Comparison of ENCODE assay signal across 8 cellular contexts in the genomic region with DNA sequence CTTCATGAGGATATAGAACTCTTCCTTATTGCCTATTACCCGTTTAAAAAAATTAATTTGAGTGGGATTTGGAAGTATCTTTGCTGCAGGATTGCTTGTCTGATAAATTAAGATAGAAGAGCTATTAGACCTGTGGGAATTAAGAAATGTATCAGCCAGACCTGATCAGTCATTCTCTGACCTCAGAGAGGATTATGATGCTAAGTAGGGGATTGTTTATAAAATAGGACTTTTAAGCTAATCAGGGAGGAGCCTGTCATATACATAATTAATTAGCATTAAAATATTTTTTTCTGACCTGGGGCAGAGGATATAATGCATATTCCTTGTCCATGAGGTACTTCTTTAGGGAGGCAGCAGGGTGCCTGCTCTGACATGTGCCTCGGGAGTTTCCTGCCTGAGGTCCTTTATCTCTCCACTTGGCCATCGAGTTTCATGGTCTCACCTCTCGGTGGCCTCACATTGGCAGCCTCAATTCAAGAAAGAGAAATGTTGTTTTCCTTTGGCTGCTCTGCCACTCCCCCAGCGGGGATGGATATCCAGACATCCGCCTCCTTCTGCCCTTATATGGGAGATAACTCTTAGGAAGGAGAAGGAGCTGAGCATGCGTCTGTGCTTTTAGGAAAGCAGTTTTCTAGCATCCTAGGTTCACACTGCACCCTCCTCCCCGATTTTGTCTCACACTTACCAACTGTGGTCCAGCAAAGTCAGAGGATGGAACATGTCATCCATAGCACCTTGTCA. TPM values are rescaled to one million over a fixed set of nuclear protein-coding genes. Genes with fewer than 3 reads are reported as not detected.
DNase-seq lines count a peak whose midpoint lies in the region; ATAC-seq and TF ChIP-seq lines count a peak whose summit lies in the region.

No MANE protein-coding gene starts in this region.

- peaks cover 42% of the 10 kb centered on the region for H3K27me3 Mint-ChIP-seq in stimulated activated memory B cell treated with anti-CD40 and anti-IgM and Interleukin-4, amounts not matched to agents 10 μg/mL and 1 μg/mL and 100 μg/mL, for 72 hours

- H3K4me1 Mint-ChIP-seq in stimulated activated memory B cell treated with anti-CD40 and anti-IgM and Interleukin-4, amounts not matched to agents 10 μg/mL and 1 μg/mL and 100 μg/mL, for 72 hours = peaks cover 8% of the 10 kb centered on the region

- peak overlapping the region; percentile 54; the same call in 1 of the 2 replicates for H3K4me3 ChIP-seq in DOHH2 (ENCODE audit: low read length)
- peak overlapping the region; percentile 53 for H3K4me3 ChIP-seq in NT2/D1 (ENCODE audit: insufficient read length, low read depth)
- peak overlapping the region; percentile 56 for H3K4me3 ChIP-seq in kidney epithelial cell (ENCODE audit: low read depth, low read length)

- H3K9me3 Mint-ChIP-seq in stimulated activated memory B cell treated with anti-CD40 and anti-IgM and Interleukin-4, amounts not matched to agents 10 μg/mL and 1 μg/mL and 100 μg/mL, for 72 hours = no peaks in the 10 kb centered on the region

- H3K27me3 ChIP-seq in DOHH2 (ENCODE audit: control insufficient read depth, low read length) (peaks cover 10% of the 10 kb centered on the region), NT2/D1 (ENCODE audit: insufficient read depth, insufficient read length) (no peaks in the 10 kb centered on the region), kidney epithelial cell (ENCODE audit: control insufficient read depth, insufficient read depth, low read length) (no peaks in the 10 kb centered on the region)

- no peaks in the 10 kb centered on the region for H3K79me2 ChIP-seq in DOHH2 (ENCODE audit: control insufficient read depth, low read length)

- H3K9ac ChIP-seq in NT2/D1 (ENCODE audit: insufficient read length, low read depth) = peak overlapping the region; percentile 72

- H3K27ac Mint-ChIP-seq in stimulated activated memory B cell treated with anti-CD40 and anti-IgM and Interleukin-4, amounts not matched to agents 10 μg/mL and 1 μg/mL and 100 μg/mL, for 72 hours = no peak overlapping the region

- no peaks in the 10 kb centered on the region for H3F3A ChIP-seq in DOHH2 (ENCODE audit: control insufficient read depth, insufficient read depth)

- no peak for TF ChIP-seq CTCF in DOHH2 (IDR thresholded peaks at IDR 0.05; ENCODE audit: low read depth, low read length, poor library complexity, severe bottlenecking)
- TF ChIP-seq CTCF in kidney epithelial cell (IDR thresholded peaks at IDR 0.05; ENCODE audit: insufficient read depth, low read length, poor library complexity, severe bottlenecking) = no peak

- H3K36me3 Mint-ChIP-seq in stimulated activated memory B cell treated with anti-CD40 and anti-IgM and Interleukin-4, amounts not matched to agents 10 μg/mL and 1 μg/mL and 100 μg/mL, for 72 hours = no peaks in the 10 kb centered on the region

- DNase-seq in NT2/D1 (ENCODE audit: low read depth, low spot score) (no peak), kidney epithelial cell (ENCODE audit: low read depth) (no peak), LoVo (ENCODE audit: low spot score) (no peak)
- no peak for DNase-seq in activated CD8-positive, alpha-beta memory T cell treated with anti-CD3 and anti-CD28 coated beads, Interleukin-2, amount 50 U/mL, for 4 hours
- no peak for DNase-seq in activated naive CD4-positive, alpha-beta T cell treated with Interleukin-2 at 50 U/mL for 16 hours

- peak overlapping the region; percentile 59; the same call in 1 of the 2 replicates for H3K4me2 ChIP-seq in DOHH2 (ENCODE audit: low read length)

- no peak overlapping the region for H3K27ac ChIP-seq in DOHH2 (ENCODE audit: low read depth, low read length)
- H3K27ac ChIP-seq in cingulate gyrus (ENCODE audit: low read depth, low read length) = peak overlapping the region; percentile 98

- H3K36me3 ChIP-seq in DOHH2 (ENCODE audit: control insufficient read depth, low read length) = no peaks in the 10 kb centered on the region
- no peaks in the 10 kb centered on the region for H3K36me3 ChIP-seq in NT2/D1 (ENCODE audit: insufficient read depth, insufficient read length, low read length)
- H3K36me3 ChIP-seq in kidney epithelial cell (ENCODE audit: control insufficient read depth, insufficient read depth, low read length) = no peaks in the 10 kb centered on the region

- no peaks in the 10 kb centered on the region for H3K9me2 ChIP-seq in DOHH2 (replicated peaks; ENCODE audit: control insufficient read depth, low read length)

- no peaks in the 10 kb centered on the region for H4K20me1 ChIP-seq in DOHH2 (ENCODE audit: control insufficient read depth, insufficient read depth, low read depth, low read length)

- H3K4me1 ChIP-seq in DOHH2 (ENCODE audit: control insufficient read depth, low read length) = 0 out of 2 replicates have a peak, but pooled peaks cover 3% of the 10 kb centered on the region
- H3K4me1 ChIP-seq in NT2/D1 (ENCODE audit: insufficient read depth, insufficient read length) = peaks cover 2% of the 10 kb centered on the region

- no peak for ATAC-seq in stimulated activated memory B cell treated with anti-CD40 and anti-IgM and Interleukin-4, amounts not matched to agents 10 μg/mL and 1 μg/mL and 100 μg/mL, for 72 hours

- H3K9me3 ChIP-seq in DOHH2 (ENCODE audit: control insufficient read depth, insufficient read depth, low read length) (no peaks in the 10 kb centered on the region), NT2/D1 (ENCODE audit: insufficient read depth, low read length) (no peaks in the 10 kb centered on the region)

- H3K4me3 Mint-ChIP-seq in stimulated activated memory B cell treated with anti-CD40 and anti-IgM and Interleukin-4, amounts not matched to agents 10 μg/mL and 1 μg/mL and 100 μg/mL, for 72 hours = peak overlapping the region; percentile 70

RNA-seq across cellular contexts. Expression of a gene that starts 41.1 kb away (rescaled TPM):
- 13.2 and 14.4 TPM in 2 replicates for total RNA-seq in kidney epithelial cell

RNA-seq across cellular contexts. Expression of a gene that starts 47.0 kb away (rescaled TPM):
- total RNA-seq in kidney epithelial cell = 33.4 and 42.1 TPM in 2 replicates

RNA-seq across cellular contexts. Expression of a gene that starts 59.5 kb away (rescaled TPM):
- total RNA-seq in kidney epithelial cell = 3.1 and 5.0 TPM in 2 replicates
